ENCODE assay signal across 1 cellular context in the genomic region with DNA sequence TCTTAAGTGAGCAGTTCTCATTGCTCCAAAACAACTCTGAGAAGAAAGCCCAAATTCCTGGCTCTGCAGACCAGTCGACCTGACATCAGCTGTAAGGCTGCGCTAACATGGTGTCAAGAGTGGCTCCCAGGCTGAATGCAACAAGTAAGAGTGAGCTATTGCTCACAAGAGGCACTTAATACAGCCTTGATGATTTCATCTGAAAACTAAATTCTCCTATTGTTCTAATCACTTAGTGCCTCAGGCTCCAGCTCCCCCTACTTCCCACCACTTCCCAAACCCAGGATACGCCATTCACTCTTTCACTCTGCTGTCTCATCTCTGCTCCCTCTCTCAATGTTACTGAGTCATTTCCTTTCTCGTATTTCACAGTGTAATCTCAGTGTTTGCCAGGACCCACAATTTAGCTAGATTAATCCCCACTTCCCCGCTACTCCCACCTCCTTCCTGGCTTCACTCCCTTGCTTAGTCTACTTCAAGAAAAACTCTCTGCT.
A peak's percentile ranks its signal among the peaks of the same experiment; 100 is the strongest.
TF ChIP-seq lines count a peak whose summit lies in the region.

No MANE protein-coding gene starts in this region.

TF ChIP-seq in K562, 482 proteins besides CTCF, POLR2A, EP300 and RAD21 (continued from another document and continues in another):
- TF ChIP-seq, protein P1, sequence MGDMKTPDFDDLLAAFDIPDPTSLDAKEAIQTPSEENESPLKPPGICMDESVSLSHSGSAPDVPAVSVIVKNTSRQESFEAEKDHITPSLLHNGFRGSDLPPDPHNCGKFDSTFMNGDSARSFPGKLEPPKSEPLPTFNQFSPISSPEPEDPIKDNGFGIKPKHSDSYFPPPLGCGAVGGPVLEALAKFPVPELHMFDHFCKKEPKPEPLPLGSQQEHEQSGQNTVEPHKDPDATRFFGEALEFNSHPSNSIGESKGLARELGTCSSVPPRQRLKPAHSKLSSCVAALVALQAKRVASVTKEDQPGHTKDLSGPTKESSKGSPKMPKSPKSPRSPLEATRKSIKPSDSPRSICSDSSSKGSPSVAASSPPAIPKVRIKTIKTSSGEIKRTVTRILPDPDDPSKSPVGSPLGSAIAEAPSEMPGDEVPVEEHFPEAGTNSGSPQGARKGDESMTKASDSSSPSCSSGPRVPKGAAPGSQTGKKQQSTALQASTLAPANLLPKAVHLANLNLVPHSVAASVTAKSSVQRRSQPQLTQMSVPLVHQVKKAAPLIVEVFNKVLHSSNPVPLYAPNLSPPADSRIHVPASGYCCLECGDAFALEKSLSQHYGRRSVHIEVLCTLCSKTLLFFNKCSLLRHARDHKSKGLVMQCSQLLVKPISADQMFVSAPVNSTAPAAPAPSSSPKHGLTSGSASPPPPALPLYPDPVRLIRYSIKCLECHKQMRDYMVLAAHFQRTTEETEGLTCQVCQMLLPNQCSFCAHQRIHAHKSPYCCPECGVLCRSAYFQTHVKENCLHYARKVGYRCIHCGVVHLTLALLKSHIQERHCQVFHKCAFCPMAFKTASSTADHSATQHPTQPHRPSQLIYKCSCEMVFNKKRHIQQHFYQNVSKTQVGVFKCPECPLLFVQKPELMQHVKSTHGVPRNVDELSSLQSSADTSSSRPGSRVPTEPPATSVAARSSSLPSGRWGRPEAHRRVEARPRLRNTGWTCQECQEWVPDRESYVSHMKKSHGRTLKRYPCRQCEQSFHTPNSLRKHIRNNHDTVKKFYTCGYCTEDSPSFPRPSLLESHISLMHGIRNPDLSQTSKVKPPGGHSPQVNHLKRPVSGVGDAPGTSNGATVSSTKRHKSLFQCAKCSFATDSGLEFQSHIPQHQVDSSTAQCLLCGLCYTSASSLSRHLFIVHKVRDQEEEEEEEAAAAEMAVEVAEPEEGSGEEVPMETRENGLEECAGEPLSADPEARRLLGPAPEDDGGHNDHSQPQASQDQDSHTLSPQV (IDR thresholded peaks at IDR 0.05) = peak; percentile 81
- TF ChIP-seq FIP1L1 (IDR thresholded peaks at IDR 0.05; ENCODE audit: low read depth, low read length, poor library complexity, severe bottlenecking) (no peak), RFX1 (IDR thresholded peaks at IDR 0.05) (no peak), MECOM (CRISPR knock-in tag; IDR thresholded peaks at IDR 0.05) (no peak), BRD9 (IDR thresholded peaks at IDR 0.05; ENCODE audit: low read depth, partially characterized antibody) (peak; percentile 28), MAFK (IDR thresholded peaks at IDR 0.05; ENCODE audit: low read length) (peak; percentile 66; the same call in 1 of the 2 replicates), ZNF436 (CRISPR knock-in tag; IDR thresholded peaks at IDR 0.05) (no peak), ZNF764 (CRISPR knock-in tag; IDR thresholded peaks at IDR 0.05; ENCODE audit: low read depth) (no peak), SIN3B (IDR thresholded peaks at IDR 0.05; ENCODE audit: low read depth) (no peak), ZNF695 (CRISPR knock-in tag; IDR thresholded peaks at IDR 0.05) (no peak), ZNF699 (CRISPR knock-in tag; IDR thresholded peaks at IDR 0.05; ENCODE audit: insufficient replicate concordance) (no peak), BRF1 (IDR thresholded peaks at IDR 0.05; ENCODE audit: borderline replicate concordance, extremely low read depth, insufficient read length) (no peak), SOX6 (IDR thresholded peaks at IDR 0.05) (peak; percentile 61), SLC30A9 (CRISPR knock-in tag; IDR thresholded peaks at IDR 0.05) (no peak), THRAP3 (IDR thresholded peaks at IDR 0.05; ENCODE audit: borderline replicate concordance) (no peak), ELF4 (CRISPR knock-in tag; IDR thresholded peaks at IDR 0.05) (no peak), NCOA4 (IDR thresholded peaks at IDR 0.05; ENCODE audit: partially characterized antibody) (no peak), ZNF324 (CRISPR knock-in tag; IDR thresholded peaks at IDR 0.05) (no peak), NEUROD1 (IDR thresholded peaks at IDR 0.05; ENCODE audit: borderline replicate concordance, low read depth, low read length, partially characterized antibody) (no peak), MTA2 (IDR thresholded peaks at IDR 0.05; ENCODE audit: low read depth) (peak; percentile 20; the same call in 1 of the 2 replicates), ZNF766 (CRISPR knock-in tag; conservative IDR thresholded peaks at IDR 0.05) (no peak), RAD51 (IDR thresholded peaks at IDR 0.05; ENCODE audit: borderline replicate concordance, low read depth) (no peak)
- TF ChIP-seq, protein P2, sequence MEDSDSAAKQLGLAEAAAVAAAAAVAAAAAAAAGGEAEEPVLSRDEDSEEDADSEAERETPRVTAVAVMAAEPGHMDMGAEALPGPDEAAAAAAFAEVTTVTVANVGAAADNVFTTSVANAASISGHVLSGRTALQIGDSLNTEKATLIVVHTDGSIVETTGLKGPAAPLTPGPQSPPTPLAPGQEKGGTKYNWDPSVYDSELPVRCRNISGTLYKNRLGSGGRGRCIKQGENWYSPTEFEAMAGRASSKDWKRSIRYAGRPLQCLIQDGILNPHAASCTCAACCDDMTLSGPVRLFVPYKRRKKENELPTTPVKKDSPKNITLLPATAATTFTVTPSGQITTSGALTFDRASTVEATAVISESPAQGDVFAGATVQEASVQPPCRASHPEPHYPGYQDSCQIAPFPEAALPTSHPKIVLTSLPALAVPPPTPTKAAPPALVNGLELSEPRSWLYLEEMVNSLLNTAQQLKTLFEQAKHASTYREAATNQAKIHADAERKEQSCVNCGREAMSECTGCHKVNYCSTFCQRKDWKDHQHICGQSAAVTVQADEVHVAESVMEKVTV (CRISPR knock-in tag; IDR thresholded peaks at IDR 0.05) = no peak
- TF ChIP-seq, protein P3, sequence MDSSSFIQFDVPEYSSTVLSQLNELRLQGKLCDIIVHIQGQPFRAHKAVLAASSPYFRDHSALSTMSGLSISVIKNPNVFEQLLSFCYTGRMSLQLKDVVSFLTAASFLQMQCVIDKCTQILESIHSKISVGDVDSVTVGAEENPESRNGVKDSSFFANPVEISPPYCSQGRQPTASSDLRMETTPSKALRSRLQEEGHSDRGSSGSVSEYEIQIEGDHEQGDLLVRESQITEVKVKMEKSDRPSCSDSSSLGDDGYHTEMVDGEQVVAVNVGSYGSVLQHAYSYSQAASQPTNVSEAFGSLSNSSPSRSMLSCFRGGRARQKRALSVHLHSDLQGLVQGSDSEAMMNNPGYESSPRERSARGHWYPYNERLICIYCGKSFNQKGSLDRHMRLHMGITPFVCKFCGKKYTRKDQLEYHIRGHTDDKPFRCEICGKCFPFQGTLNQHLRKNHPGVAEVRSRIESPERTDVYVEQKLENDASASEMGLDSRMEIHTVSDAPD (CRISPR knock-in tag; IDR thresholded peaks at IDR 0.05) = no peak
- TF ChIP-seq, protein P4, sequence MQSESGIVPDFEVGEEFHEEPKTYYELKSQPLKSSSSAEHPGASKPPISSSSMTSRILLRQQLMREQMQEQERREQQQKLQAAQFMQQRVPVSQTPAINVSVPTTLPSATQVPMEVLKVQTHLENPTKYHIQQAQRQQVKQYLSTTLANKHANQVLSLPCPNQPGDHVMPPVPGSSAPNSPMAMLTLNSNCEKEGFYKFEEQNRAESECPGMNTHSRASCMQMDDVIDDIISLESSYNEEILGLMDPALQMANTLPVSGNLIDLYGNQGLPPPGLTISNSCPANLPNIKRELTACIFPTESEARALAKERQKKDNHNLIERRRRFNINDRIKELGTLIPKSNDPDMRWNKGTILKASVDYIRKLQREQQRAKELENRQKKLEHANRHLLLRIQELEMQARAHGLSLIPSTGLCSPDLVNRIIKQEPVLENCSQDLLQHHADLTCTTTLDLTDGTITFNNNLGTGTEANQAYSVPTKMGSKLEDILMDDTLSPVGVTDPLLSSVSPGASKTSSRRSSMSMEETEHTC (IDR thresholded peaks at IDR 0.05) = no peak
- TF ChIP-seq, protein P5, sequence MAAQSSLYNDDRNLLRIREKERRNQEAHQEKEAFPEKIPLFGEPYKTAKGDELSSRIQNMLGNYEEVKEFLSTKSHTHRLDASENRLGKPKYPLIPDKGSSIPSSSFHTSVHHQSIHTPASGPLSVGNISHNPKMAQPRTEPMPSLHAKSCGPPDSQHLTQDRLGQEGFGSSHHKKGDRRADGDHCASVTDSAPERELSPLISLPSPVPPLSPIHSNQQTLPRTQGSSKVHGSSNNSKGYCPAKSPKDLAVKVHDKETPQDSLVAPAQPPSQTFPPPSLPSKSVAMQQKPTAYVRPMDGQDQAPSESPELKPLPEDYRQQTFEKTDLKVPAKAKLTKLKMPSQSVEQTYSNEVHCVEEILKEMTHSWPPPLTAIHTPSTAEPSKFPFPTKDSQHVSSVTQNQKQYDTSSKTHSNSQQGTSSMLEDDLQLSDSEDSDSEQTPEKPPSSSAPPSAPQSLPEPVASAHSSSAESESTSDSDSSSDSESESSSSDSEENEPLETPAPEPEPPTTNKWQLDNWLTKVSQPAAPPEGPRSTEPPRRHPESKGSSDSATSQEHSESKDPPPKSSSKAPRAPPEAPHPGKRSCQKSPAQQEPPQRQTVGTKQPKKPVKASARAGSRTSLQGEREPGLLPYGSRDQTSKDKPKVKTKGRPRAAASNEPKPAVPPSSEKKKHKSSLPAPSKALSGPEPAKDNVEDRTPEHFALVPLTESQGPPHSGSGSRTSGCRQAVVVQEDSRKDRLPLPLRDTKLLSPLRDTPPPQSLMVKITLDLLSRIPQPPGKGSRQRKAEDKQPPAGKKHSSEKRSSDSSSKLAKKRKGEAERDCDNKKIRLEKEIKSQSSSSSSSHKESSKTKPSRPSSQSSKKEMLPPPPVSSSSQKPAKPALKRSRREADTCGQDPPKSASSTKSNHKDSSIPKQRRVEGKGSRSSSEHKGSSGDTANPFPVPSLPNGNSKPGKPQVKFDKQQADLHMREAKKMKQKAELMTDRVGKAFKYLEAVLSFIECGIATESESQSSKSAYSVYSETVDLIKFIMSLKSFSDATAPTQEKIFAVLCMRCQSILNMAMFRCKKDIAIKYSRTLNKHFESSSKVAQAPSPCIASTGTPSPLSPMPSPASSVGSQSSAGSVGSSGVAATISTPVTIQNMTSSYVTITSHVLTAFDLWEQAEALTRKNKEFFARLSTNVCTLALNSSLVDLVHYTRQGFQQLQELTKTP (IDR thresholded peaks at IDR 0.05; ENCODE audit: low read depth in 1 of 2, partially characterized antibody in 2 of 2) = no peak
- TF ChIP-seq, protein P6, sequence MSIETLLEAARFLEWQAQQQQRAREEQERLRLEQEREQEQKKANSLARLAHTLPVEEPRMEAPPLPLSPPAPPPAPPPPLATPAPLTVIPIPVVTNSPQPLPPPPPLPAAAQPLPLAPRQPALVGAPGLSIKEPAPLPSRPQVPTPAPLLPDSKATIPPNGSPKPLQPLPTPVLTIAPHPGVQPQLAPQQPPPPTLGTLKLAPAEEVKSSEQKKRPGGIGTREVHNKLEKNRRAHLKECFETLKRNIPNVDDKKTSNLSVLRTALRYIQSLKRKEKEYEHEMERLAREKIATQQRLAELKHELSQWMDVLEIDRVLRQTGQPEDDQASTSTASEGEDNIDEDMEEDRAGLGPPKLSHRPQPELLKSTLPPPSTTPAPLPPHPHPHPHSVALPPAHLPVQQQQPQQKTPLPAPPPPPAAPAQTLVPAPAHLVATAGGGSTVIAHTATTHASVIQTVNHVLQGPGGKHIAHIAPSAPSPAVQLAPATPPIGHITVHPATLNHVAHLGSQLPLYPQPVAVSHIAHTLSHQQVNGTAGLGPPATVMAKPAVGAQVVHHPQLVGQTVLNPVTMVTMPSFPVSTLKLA (conservative IDR thresholded peaks at IDR 0.05) = 0 out of 4 replicates have a peak, but pooled peaks of 1 of the 2 experiments have one; percentile 25
